8 cellular contexts compared by ENCODE assay signal in the genomic region with DNA sequence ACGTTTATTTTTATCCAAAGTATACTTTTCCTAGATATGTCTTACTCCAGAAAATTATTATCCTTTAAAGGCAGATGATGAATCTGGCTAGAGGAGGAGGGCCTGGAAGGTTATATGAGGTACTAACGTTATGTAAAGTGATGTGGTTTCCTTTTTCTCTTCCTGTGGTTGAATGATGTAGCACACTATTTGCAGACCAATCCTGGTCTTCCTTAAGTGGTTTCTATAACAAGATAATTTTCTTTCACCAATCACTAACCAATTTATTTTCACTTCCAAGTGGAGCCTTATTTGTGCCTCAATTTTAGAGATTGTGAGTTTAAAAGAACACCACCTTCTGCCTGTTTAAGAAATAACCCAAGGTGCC.
DNase-seq lines count a peak whose midpoint lies in the region; ATAC-seq, FAIRE-seq and TF ChIP-seq lines count a peak whose summit lies in the region.

No MANE protein-coding gene starts in this region.

- CTCF ChIA-PET in activated CD8-positive, alpha-beta memory T cell treated with anti-CD3 and anti-CD28 coated beads, Interleukin-2, amount 10 ng/mL, durations not matched to agents 7 days and 5 days (lab: Charles Lee): interaction anchor here (0.5 to 1.2 kb wide), 2 partner anchors 150 to 237 kb away, joined by 3 read pairs; no protein-coding TSS in a partner anchor

- no peak overlapping the region for H3K4me3 Mint-ChIP-seq in activated CD8-positive, alpha-beta memory T cell treated with anti-CD3 and anti-CD28 coated beads, Interleukin-2, amount 10 ng/mL, durations not matched to agents 7 days and 5 days
- H3K4me3 Mint-ChIP-seq in stimulated activated naive B cell treated with anti-CD40 and anti-IgM and Interleukin-4, amounts not matched to agents 10 μg/mL and 1 μg/mL and 100 μg/mL, for 72 hours: no peak overlapping the region

- peak overlapping the region; percentile 88 for H3K27ac Mint-ChIP-seq in activated CD8-positive, alpha-beta memory T cell treated with anti-CD3 and anti-CD28 coated beads, Interleukin-2, amount 10 ng/mL, durations not matched to agents 7 days and 5 days
- peak overlapping the region; percentile 3 for H3K27ac Mint-ChIP-seq in stimulated activated naive B cell treated with anti-CD40 and anti-IgM and Interleukin-4, amounts not matched to agents 10 μg/mL and 1 μg/mL and 100 μg/mL, for 72 hours

- H3K27ac ChIP-seq in left lung: no peak overlapping the region

- no peaks in the 10 kb centered on the region for H3K9me3 ChIP-seq in left lung

- no peaks in the 10 kb centered on the region for H3K27me3 ChIP-seq in left lung

- peaks cover 0 to 8% of the 10 kb centered on the region in 2 donors for H3K4me1 ChIP-seq in left lung

- no peak overlapping the region for H3K4me3 ChIP-seq in left lung

- ATAC-seq in activated CD8-positive, alpha-beta memory T cell treated with anti-CD3 and anti-CD28 coated beads, Interleukin-2, amount 10 ng/mL, durations not matched to agents 7 days and 5 days: peak; percentile 43
- ATAC-seq in HG03064 (IDR thresholded peaks at IDR 0.05; ENCODE audit: low read depth, unreplicated experiment) (peak; percentile 54), left lung (no peak)
- peak; percentile 54 to 56 for ATAC-seq in stimulated activated naive B cell treated with anti-CD40 and anti-IgM and Interleukin-4, amounts not matched to agents 10 μg/mL and 1 μg/mL and 100 μg/mL, for 72 hours (replicated peaks)

- intact Hi-C loops in left lung (cut with DNase I): no loop called here

- H3K36me3 Mint-ChIP-seq in activated CD8-positive, alpha-beta memory T cell treated with anti-CD3 and anti-CD28 coated beads, Interleukin-2, amount 10 ng/mL, durations not matched to agents 7 days and 5 days: no peaks in the 10 kb centered on the region
- H3K36me3 Mint-ChIP-seq in stimulated activated naive B cell treated with anti-CD40 and anti-IgM and Interleukin-4, amounts not matched to agents 10 μg/mL and 1 μg/mL and 100 μg/mL, for 72 hours: no peaks in the 10 kb centered on the region

- DNase-seq in activated CD8-positive, alpha-beta memory T cell treated with anti-CD3 and anti-CD28 coated beads, Interleukin-2, amount 10 ng/mL, durations not matched to agents 7 days and 5 days: no peak
- DNase-seq in activated CD8-positive, alpha-beta memory T cell treated with anti-CD3 and anti-CD28 coated beads, Interleukin-2, amount 50 U/mL, for 4 hours: no peak
- DNase-seq in RPMI7951 (ENCODE audit: low read depth) (peak; percentile 24), left lung (no peak), HTR-8/SVneo (ENCODE audit: insufficient read length, low spot score) (no peak), D721Med (ENCODE audit: insufficient read length, low spot score) (no peak)
- no peak for DNase-seq in stimulated activated naive B cell treated with anti-CD40 and anti-IgM and Interleukin-4, amounts not matched to agents 10 μg/mL and 1 μg/mL and 100 μg/mL, for 72 hours

- TF ChIP-seq CTCF in left lung (IDR thresholded peaks at IDR 0.05) (no peak), D721Med (IDR thresholded peaks at IDR 0.05; ENCODE audit: insufficient read depth, missing control alignments) (no peak)

- H3K4me1 Mint-ChIP-seq in activated CD8-positive, alpha-beta memory T cell treated with anti-CD3 and anti-CD28 coated beads, Interleukin-2, amount 10 ng/mL, durations not matched to agents 7 days and 5 days: peaks cover 36% of the 10 kb centered on the region
- H3K4me1 Mint-ChIP-seq in stimulated activated naive B cell treated with anti-CD40 and anti-IgM and Interleukin-4, amounts not matched to agents 10 μg/mL and 1 μg/mL and 100 μg/mL, for 72 hours: peaks cover 6 to 13% of the 10 kb centered on the region in 2 donors

- H3K36me3 ChIP-seq in left lung: no peaks in the 10 kb centered on the region

- no peaks in the 10 kb centered on the region for H3K9me3 Mint-ChIP-seq in activated CD8-positive, alpha-beta memory T cell treated with anti-CD3 and anti-CD28 coated beads, Interleukin-2, amount 10 ng/mL, durations not matched to agents 7 days and 5 days (ENCODE audit: low read depth)
- no peaks in the 10 kb centered on the region for H3K9me3 Mint-ChIP-seq in stimulated activated naive B cell treated with anti-CD40 and anti-IgM and Interleukin-4, amounts not matched to agents 10 μg/mL and 1 μg/mL and 100 μg/mL, for 72 hours

- peaks cover 20% of the 10 kb centered on the region for H3K27me3 Mint-ChIP-seq in activated CD8-positive, alpha-beta memory T cell treated with anti-CD3 and anti-CD28 coated beads, Interleukin-2, amount 10 ng/mL, durations not matched to agents 7 days and 5 days
- no peaks in the 10 kb centered on the region for H3K27me3 Mint-ChIP-seq in stimulated activated naive B cell treated with anti-CD40 and anti-IgM and Interleukin-4, amounts not matched to agents 10 μg/mL and 1 μg/mL and 100 μg/mL, for 72 hours

- no peak for FAIRE-seq in HTR-8/SVneo (lab: Jason Lieb, UNC)
- no peak for FAIRE-seq in D721Med (lab: Jason Lieb, UNC)
